ENCODE assay signal across 21 cellular contexts in genomic region chr1:52153898-52154297, GRCh38.
"Had no signal": no experiment of that assay in that cellular context is flagged by ENCODE, and none has a peak within 500 bp of the region (broad histone marks: within the 10 kb centered on the region; RNA-seq: fewer than 3 reads in every experiment).

No MANE protein-coding gene starts in this region.

- H3K36me3 Mint-ChIP-seq: activated CD4-positive, alpha-beta memory T cell treated with anti-CD3 and anti-CD28 coated beads for 36 hours; memory B cell; stimulated activated naive B cell treated with anti-CD40 and anti-IgM and Interleukin-4, amounts not matched to agents 10 μg/mL and 1 μg/mL and 100 μg/mL, for 72 hours had no signal

- H3K36me3 ChIP-seq: cardiac muscle cell, neutrophil, thyroid gland, WERI-Rb-1 had no signal

- FAIRE-seq: colon, endometrium had no signal

- H3K4me3 Mint-ChIP-seq: activated CD4-positive, alpha-beta memory T cell treated with anti-CD3 and anti-CD28 coated beads for 36 hours; activated T-cell treated with anti-CD3 and anti-CD28 coated beads, Interleukin-2, amount 50 U/mL, for 24 hours; memory B cell; naive thymus-derived CD8-positive, alpha-beta T cell; stimulated activated naive B cell treated with anti-CD40 and anti-IgM and Interleukin-4, amounts not matched to agents 10 μg/mL and 1 μg/mL and 100 μg/mL, for 72 hours; T-helper 17 cell had no signal

- H3K27ac Mint-ChIP-seq: activated CD4-positive, alpha-beta memory T cell treated with anti-CD3 and anti-CD28 coated beads for 36 hours; activated T-cell treated with anti-CD3 and anti-CD28 coated beads, Interleukin-2, amount 50 U/mL, for 24 hours; memory B cell; naive thymus-derived CD8-positive, alpha-beta T cell; stimulated activated naive B cell treated with anti-CD40 and anti-IgM and Interleukin-4, amounts not matched to agents 10 μg/mL and 1 μg/mL and 100 μg/mL, for 72 hours; T-helper 17 cell had no signal

- H3K9me3 ChIP-seq: mucosa of descending colon, neutrophil, thyroid gland had no signal

- H3K4me3 ChIP-seq: cardiac muscle cell, mucosa of descending colon, skin epidermis, thyroid gland had no signal

- H2AFZ ChIP-seq: parathyroid adenoma had no signal

- H3K4me1 Mint-ChIP-seq: memory B cell; stimulated activated naive B cell treated with anti-CD40 and anti-IgM and Interleukin-4, amounts not matched to agents 10 μg/mL and 1 μg/mL and 100 μg/mL, for 72 hours had no signal

- DNase-seq: activated CD4-positive, alpha-beta memory T cell treated with anti-CD3 and anti-CD28 coated beads for 36 hours; activated naive CD4-positive, alpha-beta T cell treated with anti-CD3 and anti-CD28 coated beads, Interleukin-2, amount 50 U/mL, for 16 hours; activated T-cell treated with anti-CD3 and anti-CD28 coated beads, Interleukin-2, amount 50 U/mL, for 24 hours; foreskin keratinocyte; islet precursor cell; mucosa of descending colon; naive thymus-derived CD8-positive, alpha-beta T cell; stimulated activated CD4-positive, alpha-beta T cell treated with anti-CD3 and anti-CD28 coated beads, Interleukin-15, amount 100 ng/mL, for 24 hours; stimulated activated CD4-positive, alpha-beta T cell treated with anti-CD3 and anti-CD28 coated beads, Interleukin-4, amount 100 ng/mL, for 1 hour; stimulated activated naive B cell treated with anti-CD40 and anti-IgM and Interleukin-4, amounts not matched to agents 10 μg/mL and 1 μg/mL and 100 μg/mL, for 72 hours; T-helper 17 cell; thyroid gland; WERI-Rb-1 had no signal

- H3K27me3 Mint-ChIP-seq: activated CD4-positive, alpha-beta memory T cell treated with anti-CD3 and anti-CD28 coated beads for 36 hours; activated T-cell treated with anti-CD3 and anti-CD28 coated beads, Interleukin-2, amount 50 U/mL, for 24 hours; naive thymus-derived CD8-positive, alpha-beta T cell; stimulated activated naive B cell treated with anti-CD40 and anti-IgM and Interleukin-4, amounts not matched to agents 10 μg/mL and 1 μg/mL and 100 μg/mL, for 72 hours; T-helper 17 cell had no signal

- H3K27me3 ChIP-seq: cardiac muscle cell, foreskin keratinocyte, neutrophil, thyroid gland had no signal

- H3K9ac ChIP-seq: parathyroid adenoma had no signal

- H3K9me3 Mint-ChIP-seq: activated CD4-positive, alpha-beta memory T cell treated with anti-CD3 and anti-CD28 coated beads for 36 hours; activated T-cell treated with anti-CD3 and anti-CD28 coated beads, Interleukin-2, amount 50 U/mL, for 24 hours; memory B cell; naive thymus-derived CD8-positive, alpha-beta T cell; stimulated activated naive B cell treated with anti-CD40 and anti-IgM and Interleukin-4, amounts not matched to agents 10 μg/mL and 1 μg/mL and 100 μg/mL, for 72 hours had no signal

- ATAC-seq: foreskin keratinocyte; left lobe of liver; mucosa of descending colon; naive thymus-derived CD8-positive, alpha-beta T cell; stimulated activated naive B cell treated with anti-CD40 and anti-IgM and Interleukin-4, amounts not matched to agents 10 μg/mL and 1 μg/mL and 100 μg/mL, for 72 hours; T-helper 17 cell had no signal

- H3K27ac ChIP-seq: cardiac muscle cell, foreskin keratinocyte, neutrophil, parathyroid adenoma, skin epidermis, thyroid gland, WERI-Rb-1 had no signal
